24 cellular contexts compared by ENCODE assay signal in the genomic region with DNA sequence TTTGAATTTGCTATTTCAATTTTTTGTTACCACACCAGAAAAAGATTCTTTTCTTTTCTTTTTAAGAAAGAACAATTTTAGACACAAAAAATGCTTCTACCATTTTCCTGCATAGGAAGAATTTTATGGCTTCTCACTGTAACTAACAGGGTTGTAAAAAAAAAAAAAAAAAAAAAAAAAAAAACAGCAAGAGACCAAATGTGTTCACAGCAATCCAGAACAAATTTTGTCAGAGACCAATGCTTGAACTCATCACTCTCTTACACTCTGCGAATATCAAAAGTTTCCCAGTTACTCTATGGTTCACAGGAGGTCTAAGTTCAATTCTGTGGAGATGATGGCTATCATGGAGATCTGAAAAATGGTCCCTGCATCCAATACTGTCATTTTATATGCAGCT.
"Had no signal": no experiment of that assay in that cellular context is flagged by ENCODE, and none has a peak within 500 bp of the region (broad histone marks: within the 10 kb centered on the region; RNA-seq: fewer than 3 reads in every experiment).

No MANE protein-coding gene starts in this region.

- H3K4me1 ChIP-seq: right lobe of liver had no signal

- H3K27me3 ChIP-seq: neural progenitor cell, ovary, right lobe of liver, sigmoid colon, stomach, thyroid gland, tibial nerve, upper lobe of left lung, vagina had no signal

- H3K9me3 ChIP-seq: ovary, psoas muscle, right lobe of liver, sigmoid colon, stomach, thoracic aorta, thyroid gland, tibial nerve, upper lobe of left lung, vagina had no signal

- H3K4me3 ChIP-seq: neural progenitor cell, ovary, psoas muscle, right lobe of liver, sigmoid colon, stomach, thoracic aorta, thyroid gland, tibial nerve, upper lobe of left lung, vagina had no signal

- DNase-seq: natural killer cell; occipital lobe; ovary; posterior cingulate gyrus; psoas muscle; right cardiac atrium; right lobe of liver; sigmoid colon; small intestine; stimulated activated CD4-positive, alpha-beta T cell treated with anti-CD3 and anti-CD28 coated beads, Interleukin-15, amount 100 ng/mL, for 24 hours; stimulated activated CD4-positive, alpha-beta T cell treated with anti-CD3 and anti-CD28 coated beads, Interleukin-2, amount 100 ng/mL, for 24 hours; stimulated activated CD4-positive, alpha-beta T cell treated with anti-CD3 and anti-CD28 coated beads, Interleukin-2, amount 100 ng/mL, for 48 hours; stimulated activated CD4-positive, alpha-beta T cell treated with anti-CD3 and anti-CD28 coated beads, Interleukin-4, amount 100 ng/mL, for 24 hours; stimulated activated naive B cell treated with anti-CD40 and anti-IgM and Interleukin-4, amounts not matched to agents 10 μg/mL and 1 μg/mL and 100 μg/mL, for 72 hours; stimulated activated naive CD4-positive, alpha-beta T cell treated with Interleukin-2 at 50 U/mL for 16 hours; stomach; thyroid gland; trophoblast cell; upper lobe of left lung had no signal

- H3K27ac ChIP-seq: neural progenitor cell, ovary, parathyroid adenoma, psoas muscle, right lobe of liver, sigmoid colon, stomach, thoracic aorta, tibial nerve, upper lobe of left lung, vagina had no signal

- H3K36me3 ChIP-seq: neural progenitor cell, ovary, right lobe of liver, sigmoid colon, stomach, thoracic aorta, thyroid gland, tibial nerve, upper lobe of left lung, vagina had no signal

- H3K9ac ChIP-seq: neural progenitor cell, parathyroid adenoma had no signal
